In genomic region chr3:47380601-47381316, GRCh38 we compare ENCODE assay signal across 1 cellular context.
A peak's percentile ranks its signal among the peaks of the same experiment; 100 is the strongest.
TF ChIP-seq lines count a peak whose summit lies in the region.

A gene with protein sequence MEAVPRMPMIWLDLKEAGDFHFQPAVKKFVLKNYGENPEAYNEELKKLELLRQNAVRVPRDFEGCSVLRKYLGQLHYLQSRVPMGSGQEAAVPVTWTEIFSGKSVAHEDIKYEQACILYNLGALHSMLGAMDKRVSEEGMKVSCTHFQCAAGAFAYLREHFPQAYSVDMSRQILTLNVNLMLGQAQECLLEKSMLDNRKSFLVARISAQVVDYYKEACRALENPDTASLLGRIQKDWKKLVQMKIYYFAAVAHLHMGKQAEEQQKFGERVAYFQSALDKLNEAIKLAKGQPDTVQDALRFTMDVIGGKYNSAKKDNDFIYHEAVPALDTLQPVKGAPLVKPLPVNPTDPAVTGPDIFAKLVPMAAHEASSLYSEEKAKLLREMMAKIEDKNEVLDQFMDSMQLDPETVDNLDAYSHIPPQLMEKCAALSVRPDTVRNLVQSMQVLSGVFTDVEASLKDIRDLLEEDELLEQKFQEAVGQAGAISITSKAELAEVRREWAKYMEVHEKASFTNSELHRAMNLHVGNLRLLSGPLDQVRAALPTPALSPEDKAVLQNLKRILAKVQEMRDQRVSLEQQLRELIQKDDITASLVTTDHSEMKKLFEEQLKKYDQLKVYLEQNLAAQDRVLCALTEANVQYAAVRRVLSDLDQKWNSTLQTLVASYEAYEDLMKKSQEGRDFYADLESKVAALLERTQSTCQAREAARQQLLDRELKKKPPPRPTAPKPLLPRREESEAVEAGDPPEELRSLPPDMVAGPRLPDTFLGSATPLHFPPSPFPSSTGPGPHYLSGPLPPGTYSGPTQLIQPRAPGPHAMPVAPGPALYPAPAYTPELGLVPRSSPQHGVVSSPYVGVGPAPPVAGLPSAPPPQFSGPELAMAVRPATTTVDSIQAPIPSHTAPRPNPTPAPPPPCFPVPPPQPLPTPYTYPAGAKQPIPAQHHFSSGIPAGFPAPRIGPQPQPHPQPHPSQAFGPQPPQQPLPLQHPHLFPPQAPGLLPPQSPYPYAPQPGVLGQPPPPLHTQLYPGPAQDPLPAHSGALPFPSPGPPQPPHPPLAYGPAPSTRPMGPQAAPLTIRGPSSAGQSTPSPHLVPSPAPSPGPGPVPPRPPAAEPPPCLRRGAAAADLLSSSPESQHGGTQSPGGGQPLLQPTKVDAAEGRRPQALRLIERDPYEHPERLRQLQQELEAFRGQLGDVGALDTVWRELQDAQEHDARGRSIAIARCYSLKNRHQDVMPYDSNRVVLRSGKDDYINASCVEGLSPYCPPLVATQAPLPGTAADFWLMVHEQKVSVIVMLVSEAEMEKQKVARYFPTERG (N-terminal part only) (plus strand): TSS chr3:47381021. CDS start chr3:47381097, 76 bp downstream.

TF ChIP-seq in HepG2, 621 proteins besides CTCF, POLR2A, EP300 and RAD21 (continued from another document and continues in another):
- TF ChIP-seq, protein P1, sequence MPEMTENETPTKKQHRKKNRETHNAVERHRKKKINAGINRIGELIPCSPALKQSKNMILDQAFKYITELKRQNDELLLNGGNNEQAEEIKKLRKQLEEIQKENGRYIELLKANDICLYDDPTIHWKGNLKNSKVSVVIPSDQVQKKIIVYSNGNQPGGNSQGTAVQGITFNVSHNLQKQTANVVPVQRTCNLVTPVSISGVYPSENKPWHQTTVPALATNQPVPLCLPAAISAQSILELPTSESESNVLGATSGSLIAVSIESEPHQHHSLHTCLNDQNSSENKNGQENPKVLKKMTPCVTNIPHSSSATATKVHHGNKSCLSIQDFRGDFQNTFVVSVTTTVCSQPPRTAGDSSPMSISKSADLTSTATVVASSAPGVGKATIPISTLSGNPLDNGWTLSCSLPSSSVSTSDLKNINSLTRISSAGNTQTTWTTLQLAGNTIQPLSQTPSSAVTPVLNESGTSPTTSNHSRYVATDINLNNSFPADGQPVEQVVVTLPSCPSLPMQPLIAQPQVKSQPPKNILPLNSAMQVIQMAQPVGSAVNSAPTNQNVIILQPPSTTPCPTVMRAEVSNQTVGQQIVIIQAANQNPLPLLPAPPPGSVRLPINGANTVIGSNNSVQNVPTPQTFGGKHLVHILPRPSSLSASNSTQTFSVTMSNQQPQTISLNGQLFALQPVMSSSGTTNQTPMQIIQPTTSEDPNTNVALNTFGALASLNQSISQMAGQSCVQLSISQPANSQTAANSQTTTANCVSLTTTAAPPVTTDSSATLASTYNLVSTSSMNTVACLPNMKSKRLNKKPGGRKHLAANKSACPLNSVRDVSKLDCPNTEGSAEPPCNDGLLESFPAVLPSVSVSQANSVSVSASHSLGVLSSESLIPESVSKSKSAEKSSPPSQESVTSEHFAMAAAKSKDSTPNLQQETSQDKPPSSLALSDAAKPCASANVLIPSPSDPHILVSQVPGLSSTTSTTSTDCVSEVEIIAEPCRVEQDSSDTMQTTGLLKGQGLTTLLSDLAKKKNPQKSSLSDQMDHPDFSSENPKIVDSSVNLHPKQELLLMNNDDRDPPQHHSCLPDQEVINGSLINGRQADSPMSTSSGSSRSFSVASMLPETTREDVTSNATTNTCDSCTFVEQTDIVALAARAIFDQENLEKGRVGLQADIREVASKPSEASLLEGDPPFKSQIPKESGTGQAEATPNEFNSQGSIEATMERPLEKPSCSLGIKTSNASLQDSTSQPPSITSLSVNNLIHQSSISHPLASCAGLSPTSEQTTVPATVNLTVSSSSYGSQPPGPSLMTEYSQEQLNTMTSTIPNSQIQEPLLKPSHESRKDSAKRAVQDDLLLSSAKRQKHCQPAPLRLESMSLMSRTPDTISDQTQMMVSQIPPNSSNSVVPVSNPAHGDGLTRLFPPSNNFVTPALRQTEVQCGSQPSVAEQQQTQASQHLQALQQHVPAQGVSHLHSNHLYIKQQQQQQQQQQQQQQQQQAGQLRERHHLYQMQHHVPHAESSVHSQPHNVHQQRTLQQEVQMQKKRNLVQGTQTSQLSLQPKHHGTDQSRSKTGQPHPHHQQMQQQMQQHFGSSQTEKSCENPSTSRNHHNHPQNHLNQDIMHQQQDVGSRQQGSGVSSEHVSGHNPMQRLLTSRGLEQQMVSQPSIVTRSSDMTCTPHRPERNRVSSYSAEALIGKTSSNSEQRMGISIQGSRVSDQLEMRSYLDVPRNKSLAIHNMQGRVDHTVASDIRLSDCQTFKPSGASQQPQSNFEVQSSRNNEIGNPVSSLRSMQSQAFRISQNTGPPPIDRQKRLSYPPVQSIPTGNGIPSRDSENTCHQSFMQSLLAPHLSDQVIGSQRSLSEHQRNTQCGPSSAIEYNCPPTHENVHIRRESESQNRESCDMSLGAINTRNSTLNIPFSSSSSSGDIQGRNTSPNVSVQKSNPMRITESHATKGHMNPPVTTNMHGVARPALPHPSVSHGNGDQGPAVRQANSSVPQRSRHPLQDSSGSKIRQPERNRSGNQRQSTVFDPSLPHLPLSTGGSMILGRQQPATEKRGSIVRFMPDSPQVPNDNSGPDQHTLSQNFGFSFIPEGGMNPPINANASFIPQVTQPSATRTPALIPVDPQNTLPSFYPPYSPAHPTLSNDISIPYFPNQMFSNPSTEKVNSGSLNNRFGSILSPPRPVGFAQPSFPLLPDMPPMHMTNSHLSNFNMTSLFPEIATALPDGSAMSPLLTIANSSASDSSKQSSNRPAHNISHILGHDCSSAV (CRISPR knock-in tag; IDR thresholded peaks at IDR 0.05; ENCODE audit: borderline replicate concordance) = 0 out of 2 replicates have a peak, but pooled peaks have one; percentile 22
- TF ChIP-seq TRAFD1 (CRISPR knock-in tag; IDR thresholded peaks at IDR 0.05; ENCODE audit: borderline replicate concordance) = 0 out of 2 replicates have a peak, but pooled peaks have one; percentile 40
- TF ChIP-seq ZIK1 (CRISPR knock-in tag; IDR thresholded peaks at IDR 0.05; ENCODE audit: borderline replicate concordance, low read depth) = no peak; the same call in 1 of the 2 replicates
- peak; percentile 44; the same call in 1 of the 2 replicates for TF ChIP-seq ARID2 (CRISPR knock-in tag; IDR thresholded peaks at IDR 0.05; ENCODE audit: borderline replicate concordance)
- TF ChIP-seq GABPA (IDR thresholded peaks at IDR 0.05; ENCODE audit: low read depth, low read length) = peak; percentile 75
- peak; percentile 93 for TF ChIP-seq GABPA (CRISPR knock-in tag; IDR thresholded peaks at IDR 0.05; ENCODE audit: low read depth)
- no peak for TF ChIP-seq ZFAT (CRISPR knock-in tag; conservative IDR thresholded peaks at IDR 0.05)
- peak; percentile 65; the same call in 1 of the 2 replicates for TF ChIP-seq ZNF333 (CRISPR knock-in tag; IDR thresholded peaks at IDR 0.05; ENCODE audit: borderline replicate concordance)
- no peak; the same call in none of the 2 replicates for TF ChIP-seq POGZ (CRISPR knock-in tag; IDR thresholded peaks at IDR 0.05)
- TF ChIP-seq FOXA3 (CRISPR knock-in tag; IDR thresholded peaks at IDR 0.05) = no peak
- peak; percentile 93 for TF ChIP-seq RBFOX2 (IDR thresholded peaks at IDR 0.05; ENCODE audit: low read depth, low read length)
- TF ChIP-seq ZSCAN31 (CRISPR knock-in tag; IDR thresholded peaks at IDR 0.05; ENCODE audit: low read depth) = 0 out of 2 replicates have a peak, but pooled peaks have one; percentile 45
- 0 out of 2 replicates have a peak, but pooled peaks have one; percentile 60 for TF ChIP-seq RNF2 (conservative IDR thresholded peaks at IDR 0.05; ENCODE audit: low read depth)
- peak; percentile 65; the same call in 1 of the 2 replicates for TF ChIP-seq ZNF138 (CRISPR knock-in tag; IDR thresholded peaks at IDR 0.05; ENCODE audit: low read depth)
- TF ChIP-seq ZNF230 (CRISPR knock-in tag; IDR thresholded peaks at IDR 0.05) = no peak; the same call in 1 of the 2 replicates
- peak; percentile 92 for TF ChIP-seq ZNF605 (CRISPR knock-in tag; IDR thresholded peaks at IDR 0.05)
- peak; percentile 51; the same call in 1 of the 2 replicates for TF ChIP-seq POLR2AphosphoS2 (IDR thresholded peaks at IDR 0.05; ENCODE audit: low read depth, low read length)
- no peak for TF ChIP-seq EZH2 (conservative IDR thresholded peaks at IDR 0.05; ENCODE audit: low read depth, low read length)
- TF ChIP-seq TERF1 (CRISPR knock-in tag; IDR thresholded peaks at IDR 0.05) = no peak
- peak; percentile 88 for TF ChIP-seq POLR2G (IDR thresholded peaks at IDR 0.05; ENCODE audit: low read depth, low read length)
- peak; percentile 77; the same call in 1 of the 2 replicates for TF ChIP-seq ZNF749 (CRISPR knock-in tag; IDR thresholded peaks at IDR 0.05; ENCODE audit: borderline replicate concordance)
- 0 out of 2 replicates have a peak, but pooled peaks have one; percentile 57 for TF ChIP-seq ZNF513 (CRISPR knock-in tag; conservative IDR thresholded peaks at IDR 0.05)
- 0 out of 2 replicates have a peak, but pooled peaks have one; percentile 32 for TF ChIP-seq FOXJ3 (CRISPR knock-in tag; IDR thresholded peaks at IDR 0.05; ENCODE audit: borderline replicate concordance)
- TF ChIP-seq, protein P2, sequence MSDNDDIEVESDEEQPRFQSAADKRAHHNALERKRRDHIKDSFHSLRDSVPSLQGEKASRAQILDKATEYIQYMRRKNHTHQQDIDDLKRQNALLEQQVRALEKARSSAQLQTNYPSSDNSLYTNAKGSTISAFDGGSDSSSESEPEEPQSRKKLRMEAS (IDR thresholded peaks at IDR 0.05) = peak; percentile 82
- TF ChIP-seq IRF2 (CRISPR knock-in tag; IDR thresholded peaks at IDR 0.05) = peak; percentile 91
- TF ChIP-seq ZBTB42 (CRISPR knock-in tag; IDR thresholded peaks at IDR 0.05) = no peak
- peak; percentile 14; the same call in 1 of the 2 replicates for TF ChIP-seq NCOA2 (CRISPR knock-in tag; IDR thresholded peaks at IDR 0.05)
- peak; percentile 43; the same call in 1 of the 2 replicates for TF ChIP-seq RERE (CRISPR knock-in tag; IDR thresholded peaks at IDR 0.05; ENCODE audit: low read depth)
- TF ChIP-seq ASH2L (IDR thresholded peaks at IDR 0.05; ENCODE audit: insufficient read length, low read depth, low read length) = peak; percentile 72
- peak; percentile 70; the same call in 1 of the 2 replicates for TF ChIP-seq AHR (CRISPR knock-in tag; IDR thresholded peaks at IDR 0.05)
